22 cellular contexts compared by ENCODE assay signal in the genomic region with DNA sequence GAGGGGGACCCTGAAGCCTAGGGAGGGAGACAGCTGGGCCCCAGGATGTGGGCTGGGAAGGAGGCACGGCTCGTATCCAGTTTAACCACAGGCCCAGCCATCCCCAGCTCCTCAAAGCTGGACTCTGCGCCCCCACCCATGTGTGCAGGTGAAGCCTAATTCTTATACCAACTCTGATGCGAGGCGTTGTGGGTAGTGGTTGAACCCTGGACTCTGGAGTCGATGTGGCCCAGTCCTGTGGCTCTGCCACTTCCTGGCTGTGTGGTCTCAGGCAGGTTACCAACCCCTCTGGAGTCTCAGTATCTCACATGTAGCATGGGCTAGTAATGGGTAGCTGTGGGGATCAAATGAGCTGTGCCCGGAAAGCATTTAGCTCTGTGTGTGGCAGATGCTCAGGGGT.
DNase-seq lines count a peak whose midpoint lies in the region; ATAC-seq, FAIRE-seq and TF ChIP-seq lines count a peak whose summit lies in the region.
"Had no signal": no experiment of that assay in that cellular context is flagged by ENCODE, and none has a peak within 500 bp of the region (broad histone marks: within the 10 kb centered on the region; RNA-seq: fewer than 3 reads in every experiment).

No MANE protein-coding gene starts in this region.

- intact Hi-C loops in activated CD8-positive, alpha-beta T cell treated with anti-CD3 and anti-CD28 coated beads for 36 hours (cut with micrococcal nuclease): no loop called here
- intact Hi-C loops in HepG2 (cut with micrococcal nuclease; ENCODE audit: unreplicated experiment): no loop called here
- intact Hi-C loops in aorta (cut with DNase I): no loop called here

- no TSS peak for BruUV-seq in HepG2 (replicated peaks; lab: Mats Ljungman, UMichigan)

- H3K27ac Mint-ChIP-seq in CD8-positive, alpha-beta memory T cell: peak overlapping the region in 7 of 8 donors; percentile 17 to 95 (median 83)
- no peak overlapping the region for H3K27ac Mint-ChIP-seq in activated CD8-positive, alpha-beta T cell treated with anti-CD3 and anti-CD28 coated beads for 36 hours
- no peak overlapping the region for H3K27ac Mint-ChIP-seq in mesothelial cell of epicardium
- H3K27ac Mint-ChIP-seq: CD8-positive, alpha-beta T cell; GM23338 had no signal

- TF ChIP-seq EP300 in HepG2 (IDR thresholded peaks at IDR 0.05; ENCODE audit: low read depth in 2 of 2, low read length in 2 of 2) (no peak), HepG2 (CRISPR knock-in tag; IDR thresholded peaks at IDR 0.05; ENCODE audit: borderline replicate concordance) (no peak)

- H3K27me3 ChIP-seq in BLaER1 treated with 17β-estradiol and CSF1 and Interleukin-3, amounts not matched to agents 10 nM and 100 nM: no peaks in the 10 kb centered on the region
- H3K27me3 ChIP-seq in CD8-positive, alpha-beta memory T cell (ENCODE audit: insufficient read depth, low read length, poor library complexity, severe bottlenecking): no peaks in the 10 kb centered on the region
- peaks cover 1 to 13% of the 10 kb centered on the region in 2 experiments; a peak in 2 of 5 replicates for H3K27me3 ChIP-seq in HepG2 (ENCODE audit: control insufficient read depth in 1 of 2, insufficient read depth in 2 of 2, low read length in 2 of 2)
- no peaks in the 10 kb centered on the region for H3K27me3 ChIP-seq in aorta (ENCODE audit: control insufficient read depth in 1 of 2, insufficient read depth in 2 of 2, low read length in 1 of 2)
- H3K27me3 ChIP-seq: Peyer's patch had no signal

- ATAC-seq in activated CD8-positive, alpha-beta T cell treated with anti-CD3 and anti-CD28 coated beads for 36 hours: peak; percentile 47
- no peak for ATAC-seq in HepG2
- no peak for ATAC-seq in aorta (ENCODE audit: low FRiP score)
- ATAC-seq: CD8-positive, alpha-beta T cell; Right ventricle myocardium inferior had no signal

- no peak overlapping the region for H3K27ac ChIP-seq in BLaER1 treated with 17β-estradiol and CSF1 and Interleukin-3, amounts not matched to agents 10 nM and 100 nM
- H3K27ac ChIP-seq in CD8-positive, alpha-beta memory T cell (ENCODE audit: low read depth, low read length): no peak overlapping the region
- H3K27ac ChIP-seq in HepG2 (ENCODE audit: extremely low read length, insufficient read depth, low read length) (no peak overlapping the region), aorta (ENCODE audit: low read depth in 1 of 2, low read length in 2 of 2) (no peak overlapping the region)
- H3K27ac ChIP-seq: Peyer's patch, SK-N-MC had no signal

- H3K4me3 ChIP-seq in BLaER1 treated with 17β-estradiol and CSF1 and Interleukin-3, amounts not matched to agents 10 nM and 100 nM: no peak overlapping the region
- no peak overlapping the region for H3K4me3 ChIP-seq in CD8-positive, alpha-beta memory T cell (ENCODE audit: low read length)
- H3K4me3 ChIP-seq in HepG2 (replicated peaks in 1 of 3; ENCODE audit: insufficient read depth in 1 of 3, low read depth in 2 of 3, low read length in 3 of 3): no peak overlapping the region
- H3K4me3 ChIP-seq in aorta (ENCODE audit: low read length in 2 of 2): no peak overlapping the region
- H3K4me3 ChIP-seq: GM23338, Peyer's patch, SK-N-MC had no signal

- no peaks in the 10 kb centered on the region for H3K79me2 ChIP-seq in HepG2 (ENCODE audit: insufficient read depth, low read length)

- peaks cover 0 to 1% (median 0%) of the 10 kb centered on the region in 3 donors for H3K36me3 Mint-ChIP-seq in CD8-positive, alpha-beta memory T cell
- H3K36me3 Mint-ChIP-seq in activated CD8-positive, alpha-beta T cell treated with anti-CD3 and anti-CD28 coated beads for 36 hours (ENCODE audit: low read depth): no peaks in the 10 kb centered on the region
- no peaks in the 10 kb centered on the region for H3K36me3 Mint-ChIP-seq in mesothelial cell of epicardium
- H3K36me3 Mint-ChIP-seq: CD8-positive, alpha-beta T cell had no signal

- TF ChIP-seq RAD21 in HepG2 (CRISPR knock-in tag; IDR thresholded peaks at IDR 0.05): no peak

- POLR2A ChIA-PET in CD8-positive, alpha-beta memory T cell (lab: Charles Lee): no interaction called here
- POLR2A ChIA-PET in activated CD8-positive, alpha-beta T cell treated with anti-CD3 and anti-CD28 coated beads for 36 hours (lab: Charles Lee): interaction anchor here (0.8 to 4.7 kb wide), 5 partner anchors 13 to 74 kb away, joined by 3 to 33 read pairs (median 7); a partner anchor contains a TSS
- POLR2A ChIA-PET in HepG2 (lab: Yijun Ruan, JAX): interaction anchor here (1.1 to 1.8 kb wide), 4 partner anchors 10 to 18 kb away, joined by 3 to 7 read pairs (median 4); no protein-coding TSS in a partner anchor

- TF ChIP-seq CTCF in activated CD8-positive, alpha-beta T cell treated with anti-CD3 and anti-CD28 coated beads for 36 hours (IDR thresholded peaks at IDR 0.05): no peak
- no peak for TF ChIP-seq CTCF in HepG2 (CRISPR knock-in tag; IDR thresholded peaks at IDR 0.05)
- TF ChIP-seq CTCF in mesothelial cell of epicardium (IDR thresholded peaks at IDR 0.05; ENCODE audit: unreplicated experiment): no peak

- H4K20me1 ChIP-seq in BLaER1 treated with 17β-estradiol and CSF1 and Interleukin-3, amounts not matched to agents 10 nM and 100 nM: no peaks in the 10 kb centered on the region
- no peaks in the 10 kb centered on the region for H4K20me1 ChIP-seq in HepG2 (ENCODE audit: insufficient read depth, low read length)

- H3K4me1 ChIP-seq in BLaER1 treated with 17β-estradiol and CSF1 and Interleukin-3, amounts not matched to agents 10 nM and 100 nM: peaks cover 24 to 68% (median 43%) of the 10 kb centered on the region in 10 experiments
- H3K4me1 ChIP-seq in CD8-positive, alpha-beta memory T cell (ENCODE audit: insufficient read depth, low read length): peaks cover 25% of the 10 kb centered on the region
- H3K4me1 ChIP-seq in HepG2 (ENCODE audit: insufficient read depth, low read length): peaks cover 63% of the 10 kb centered on the region
- H3K4me1 ChIP-seq in aorta (ENCODE audit: control insufficient read depth in 1 of 2, insufficient read depth in 2 of 2, low read length in 2 of 2): no peaks in the 10 kb centered on the region

- in situ Hi-C loops in HepG2 (cut with HindIII; ENCODE audit: extremely low pct_ligation_motif_present, low pct_unique_long_range_greater_than_20kb): no loop called here
- in situ Hi-C loops in G401 (cut with HindIII; ENCODE audit: low sequenced_read_pairs): no loop called here

- DNase-seq in CD8-positive, alpha-beta memory T cell: peak in 1 of 5 donors; percentile 6
- DNase-seq in activated CD8-positive, alpha-beta T cell treated with anti-CD3 and anti-CD28 coated beads for 36 hours: peak; percentile 56
- DNase-seq in HepG2 (ENCODE audit: low spot score) (no peak), mesothelial cell of epicardium (ENCODE audit: low spot score in 2 of 2, unreplicated experiment in 2 of 2) (no peak), NCI-H1930 (lab: John Stamatoyannopoulos, UW) (no peak), G401 (ENCODE audit: low spot score) (no peak), aorta (no peak)
- DNase-seq: ACHN; CD8-positive, alpha-beta T cell; DMS79; KBM-7; MV-4-11; NCI-H1417 treated with DMSO at 0.1 percent for 48 hours; NCI-H2029 treated with DMSO at 0.1 percent for 48 hours; NCI-H524; Peyer's patch had no signal

- H3K4me3 Mint-ChIP-seq in CD8-positive, alpha-beta memory T cell: peak overlapping the region in 2 of 7 donors; percentile 44 to 51
- no peak overlapping the region for H3K4me3 Mint-ChIP-seq in activated CD8-positive, alpha-beta T cell treated with anti-CD3 and anti-CD28 coated beads for 36 hours
- no peak overlapping the region for H3K4me3 Mint-ChIP-seq in mesothelial cell of epicardium
- H3K4me3 Mint-ChIP-seq: CD8-positive, alpha-beta T cell; GM23338 had no signal

- peaks cover 34 to 52% (median 37%) of the 10 kb centered on the region in 3 donors for H3K4me1 Mint-ChIP-seq in CD8-positive, alpha-beta memory T cell
- peaks cover 18% of the 10 kb centered on the region for H3K4me1 Mint-ChIP-seq in activated CD8-positive, alpha-beta T cell treated with anti-CD3 and anti-CD28 coated beads for 36 hours (ENCODE audit: low read depth)
- peaks cover 11% of the 10 kb centered on the region for H3K4me1 Mint-ChIP-seq in mesothelial cell of epicardium

- CTCF ChIA-PET in CD8-positive, alpha-beta memory T cell (lab: Charles Lee): interaction anchor here (0.8 to 1.7 kb wide), 3 partner anchors 15 to 144 kb away, joined by 3 to 6 read pairs (median 3); no protein-coding TSS in a partner anchor
- CTCF ChIA-PET in activated CD8-positive, alpha-beta T cell treated with anti-CD3 and anti-CD28 coated beads for 36 hours (lab: Charles Lee): interaction anchor here (1.0 to 1.2 kb wide), 2 partner anchors 14 to 26 kb away, joined by 3 read pairs; no protein-coding TSS in a partner anchor
- CTCF ChIA-PET in HepG2 (lab: Yijun Ruan, JAX; ENCODE audit: low intra/inter-chr PET ratio, low total read pairs): no interaction called here

- no peaks in the 10 kb centered on the region for H3K9me3 Mint-ChIP-seq in CD8-positive, alpha-beta memory T cell
- no peaks in the 10 kb centered on the region for H3K9me3 Mint-ChIP-seq in activated CD8-positive, alpha-beta T cell treated with anti-CD3 and anti-CD28 coated beads for 36 hours
- H3K9me3 Mint-ChIP-seq in mesothelial cell of epicardium: no peaks in the 10 kb centered on the region
- H3K9me3 Mint-ChIP-seq: CD8-positive, alpha-beta T cell; GM23338 had no signal

- H2AFZ ChIP-seq in HepG2 (ENCODE audit: low read length): no peak overlapping the region

- H3K36me3 ChIP-seq in BLaER1 treated with 17β-estradiol and CSF1 and Interleukin-3, amounts not matched to agents 10 nM and 100 nM: no peaks in the 10 kb centered on the region
- no peaks in the 10 kb centered on the region for H3K36me3 ChIP-seq in CD8-positive, alpha-beta memory T cell (ENCODE audit: insufficient read depth, low read length)
- no peaks in the 10 kb centered on the region for H3K36me3 ChIP-seq in HepG2 (replicated peaks in 1 of 2; ENCODE audit: control insufficient read depth in 1 of 2, insufficient read depth in 2 of 2, low read length in 2 of 2)
- no peaks in the 10 kb centered on the region for H3K36me3 ChIP-seq in aorta (ENCODE audit: control insufficient read depth in 1 of 2, insufficient read depth in 2 of 2, low read length in 1 of 2)
- H3K36me3 ChIP-seq: Peyer's patch had no signal

- TF ChIP-seq POLR2A in HepG2 (IDR thresholded peaks at IDR 0.05; ENCODE audit: insufficient read depth in 1 of 2, low read depth in 2 of 2, low read length in 2 of 2): no peak

- H3K27me3 Mint-ChIP-seq in CD8-positive, alpha-beta memory T cell: peaks cover 0 to 1% of the 10 kb centered on the region in 2 donors
- H3K27me3 Mint-ChIP-seq in activated CD8-positive, alpha-beta T cell treated with anti-CD3 and anti-CD28 coated beads for 36 hours: no peaks in the 10 kb centered on the region
- no peaks in the 10 kb centered on the region for H3K27me3 Mint-ChIP-seq in mesothelial cell of epicardium (ENCODE audit: low read depth)

- WGBS in HepG2 (ENCODE audit: low lambda C conversion rate): 36% methylated on average over 5 of the region's 7 CpGs
- WGBS in aorta, 2 donors: 95 to 96% methylated on average over 7 of the region's 7 CpGs

- no peak overlapping the region for H3K9ac ChIP-seq in BLaER1 treated with 17β-estradiol and CSF1 and Interleukin-3, amounts not matched to agents 10 nM and 100 nM
- H3K9ac ChIP-seq in HepG2 (ENCODE audit: insufficient read depth, low read depth, low read length): no peak overlapping the region

- peak overlapping the region in 9 of 11 experiments; percentile 6 to 56 (median 33); a peak in 13 of 22 replicates for H3K4me2 ChIP-seq in BLaER1 treated with 17β-estradiol and CSF1 and Interleukin-3, amounts not matched to agents 10 nM and 100 nM
- no peak overlapping the region for H3K4me2 ChIP-seq in HepG2 (ENCODE audit: low read depth, low read length)
- H3K4me2 ChIP-seq: GM23338 had no signal

- no peaks in the 10 kb centered on the region for H3K9me3 ChIP-seq in BLaER1 treated with 17β-estradiol and CSF1 and Interleukin-3, amounts not matched to agents 10 nM and 100 nM (replicated peaks in 1 of 11)
- no peaks in the 10 kb centered on the region for H3K9me3 ChIP-seq in CD8-positive, alpha-beta memory T cell (ENCODE audit: low read length)
- H3K9me3 ChIP-seq in HepG2 (ENCODE audit: low read length) (no peaks in the 10 kb centered on the region), aorta (ENCODE audit: control insufficient read depth, low read length) (no peaks in the 10 kb centered on the region)
- H3K9me3 ChIP-seq: Peyer's patch had no signal

- no peak for FAIRE-seq in HepG2 (lab: Jason Lieb, UNC)
- FAIRE-seq: D721Med, G401.6 had no signal

Comparison
In these comparisons a context has a peak if more than half of its experiments do, and no peak if none do; other contexts are left out.
1. H3K27ac Mint-ChIP-seq: peak in CD8-positive, alpha-beta memory T cell (7 of 8); none in activated CD8-positive, alpha-beta T cell treated with anti-CD3 and anti-CD28 coated beads for 36 hours (single experiment) and mesothelial cell of epicardium (single experiment).